ENCODE assay signal across 15 cellular contexts in genomic region chr4:16790508-16790907, GRCh38.
DNase-seq lines count a peak whose midpoint lies in the region; ATAC-seq, FAIRE-seq and TF ChIP-seq lines count a peak whose summit lies in the region.
"Had no signal": no experiment of that assay in that cellular context is flagged by ENCODE, and none has a peak within 500 bp of the region (broad histone marks: within the 10 kb centered on the region; RNA-seq: fewer than 3 reads in every experiment).

No MANE protein-coding gene starts in this region.

- no peak for FAIRE-seq in astrocyte (lab: Jason Lieb, UNC)
- FAIRE-seq: HTR-8/SVneo had no signal

- H3K4me3 Mint-ChIP-seq in H9 (no peak overlapping the region), astrocyte (ENCODE audit: unreplicated experiment) (no peak overlapping the region), endothelial cell (ENCODE audit: unreplicated experiment) (no peak overlapping the region)
- no peak overlapping the region for H3K4me3 Mint-ChIP-seq in stimulated activated memory B cell treated with anti-CD40 and anti-IgM and Interleukin-4, amounts not matched to agents 10 μg/mL and 1 μg/mL and 100 μg/mL, for 72 hours
- H3K4me3 Mint-ChIP-seq: CD4-positive, alpha-beta T cell had no signal

- peak overlapping the region; percentile 13 for H3K27ac ChIP-seq in H9 (ENCODE audit: insufficient read length, low read depth, low read length)
- H3K27ac ChIP-seq in IMR-90 (ENCODE audit: insufficient read depth, low read length) = no peak overlapping the region
- H3K27ac ChIP-seq in astrocyte (ENCODE audit: low read depth, low read length) = no peak overlapping the region
- H3K27ac ChIP-seq: BLaER1 treated with 17β-estradiol and CSF1 and Interleukin-3, amounts not matched to agents 10 nM and 100 nM had no signal

- H3K79me2 ChIP-seq in H9 (ENCODE audit: insufficient read depth, low read length) (no peaks in the 10 kb centered on the region), astrocyte (ENCODE audit: insufficient read depth, low read length) (no peaks in the 10 kb centered on the region)

- no peak overlapping the region for H4K91ac ChIP-seq in H9 (ENCODE audit: insufficient read length, low read depth, low read length)
- no peak overlapping the region for H4K91ac ChIP-seq in IMR-90 (ENCODE audit: insufficient read depth, low read depth, low read length)

- H2BK20ac ChIP-seq in H9 (ENCODE audit: low read depth, low read length, poor library complexity, severe bottlenecking) = no peak overlapping the region
- no peak overlapping the region; the same call in 1 of the 2 replicates for H2BK20ac ChIP-seq in IMR-90 (ENCODE audit: low read depth, low read length)

- TF ChIP-seq RAD21 in IMR-90 (IDR thresholded peaks at IDR 0.05; ENCODE audit: low read length) = no peak

- H2AK5ac ChIP-seq in H9 (ENCODE audit: insufficient read length, low read length) (no peak overlapping the region), IMR-90 (ENCODE audit: low read depth, low read length) (peak overlapping the region; percentile 22; the same call in 1 of the 2 replicates)

- H3K4me1 Mint-ChIP-seq in H9 = peaks cover 59 to 65% of the 10 kb centered on the region in 2 experiments
- peaks cover 5% of the 10 kb centered on the region for H3K4me1 Mint-ChIP-seq in astrocyte (ENCODE audit: low read depth, unreplicated experiment)
- H3K4me1 Mint-ChIP-seq in endothelial cell (ENCODE audit: unreplicated experiment) = peaks cover 59% of the 10 kb centered on the region
- no peaks in the 10 kb centered on the region for H3K4me1 Mint-ChIP-seq in stimulated activated memory B cell treated with anti-CD40 and anti-IgM and Interleukin-4, amounts not matched to agents 10 μg/mL and 1 μg/mL and 100 μg/mL, for 72 hours

- no peak for DNase-seq in H9
- DNase-seq in IMR-90 = no peak
- peak; percentile 14 for DNase-seq in astrocyte (ENCODE audit: low read depth)
- DNase-seq in endothelial cell (ENCODE audit: low spot score) = no peak
- DNase-seq in putamen (ENCODE audit: low spot score) = no peak
- DNase-seq in cerebellar nuclear complex (lab: John Stamatoyannopoulos, UW) = no peak
- DNase-seq: ACHN; Calu3; CD4-positive, alpha-beta T cell; DMS 273 treated with DMSO at 0.1 percent for 48 hours; H7 had no signal

- H3K36me3 Mint-ChIP-seq in H9 (ENCODE audit: insufficient read depth in 1 of 3, low read depth in 3 of 3) (no peaks in the 10 kb centered on the region), astrocyte (ENCODE audit: low read depth, unreplicated experiment) (peaks cover 2% of the 10 kb centered on the region), endothelial cell (ENCODE audit: low read depth, unreplicated experiment) (peaks cover 28% of the 10 kb centered on the region)
- H3K36me3 Mint-ChIP-seq in stimulated activated memory B cell treated with anti-CD40 and anti-IgM and Interleukin-4, amounts not matched to agents 10 μg/mL and 1 μg/mL and 100 μg/mL, for 72 hours = no peaks in the 10 kb centered on the region

- no peak overlapping the region for H3K14ac ChIP-seq in H9 (ENCODE audit: insufficient read depth, low read length)
- H3K14ac ChIP-seq in IMR-90 (replicated peaks; ENCODE audit: low read depth, low read length) = no peak overlapping the region

- POLR2A ChIA-PET in IMR-90 (lab: Charles Lee; ENCODE audit: unreplicated experiment) = no interaction called here

- H3K9me3 Mint-ChIP-seq in H9 (no peaks in the 10 kb centered on the region), astrocyte (ENCODE audit: unreplicated experiment) (no peaks in the 10 kb centered on the region), endothelial cell (ENCODE audit: unreplicated experiment) (no peaks in the 10 kb centered on the region)
- peaks cover 2% of the 10 kb centered on the region for H3K9me3 Mint-ChIP-seq in stimulated activated memory B cell treated with anti-CD40 and anti-IgM and Interleukin-4, amounts not matched to agents 10 μg/mL and 1 μg/mL and 100 μg/mL, for 72 hours
- H3K9me3 Mint-ChIP-seq: CD4-positive, alpha-beta T cell had no signal

- H3T11ph ChIP-seq in H9 (ENCODE audit: low read length) = no peak overlapping the region

- H3K4me2 ChIP-seq in H9 (ENCODE audit: insufficient read depth, insufficient read length, low read length) (no peak overlapping the region), IMR-90 (ENCODE audit: low read depth, low read length) (no peak overlapping the region), astrocyte (ENCODE audit: low read length) (no peak overlapping the region)
- H3K4me2 ChIP-seq: BLaER1 treated with 17β-estradiol and CSF1 and Interleukin-3, amounts not matched to agents 10 nM and 100 nM had no signal

- H3K27me3 Mint-ChIP-seq in H9 (ENCODE audit: low read depth) = no peaks in the 10 kb centered on the region
- H3K27me3 Mint-ChIP-seq in astrocyte (ENCODE audit: low read depth, unreplicated experiment) = no peaks in the 10 kb centered on the region
- H3K27me3 Mint-ChIP-seq in endothelial cell (ENCODE audit: unreplicated experiment) = peaks cover 3% of the 10 kb centered on the region
- H3K27me3 Mint-ChIP-seq in stimulated activated memory B cell treated with anti-CD40 and anti-IgM and Interleukin-4, amounts not matched to agents 10 μg/mL and 1 μg/mL and 100 μg/mL, for 72 hours = no peaks in the 10 kb centered on the region
- H3K27me3 Mint-ChIP-seq: CD4-positive, alpha-beta T cell had no signal

- in situ Hi-C loops in IMR-90 (cut with MboI; ENCODE audit: low sequenced_read_pairs) = loop anchor here (25.0 kb wide), 2 partner anchors 503 to 672 kb away; no protein-coding TSS in a partner anchor

- no peak overlapping the region for H2BK12ac ChIP-seq in H9 (ENCODE audit: insufficient read length, low read depth, low read length)

- H2AFZ ChIP-seq in H9 (ENCODE audit: low read length) = no peak overlapping the region
- no peak overlapping the region for H2AFZ ChIP-seq in IMR-90 (replicated peaks; ENCODE audit: low read length, poor library complexity)
- no peak overlapping the region for H2AFZ ChIP-seq in astrocyte (ENCODE audit: low read depth, low read length)

- H3K18ac ChIP-seq in H9 (ENCODE audit: insufficient read length, low read depth, low read length) (no peak overlapping the region), IMR-90 (ENCODE audit: low read depth, low read length) (no peak overlapping the region)

- H3K79me1 ChIP-seq in H9 (ENCODE audit: insufficient read depth, low read depth, low read length, poor library complexity, severe bottlenecking) = no peaks in the 10 kb centered on the region
- H3K79me1 ChIP-seq in IMR-90 (ENCODE audit: low read depth in 1 of 2, low read length in 2 of 2) = peaks cover 0 to 24% of the 10 kb centered on the region in 2 experiments; a peak in 2 of 4 replicates

- H3K9ac ChIP-seq in H9 (ENCODE audit: extremely low read depth, insufficient read length, low read length) (no peak overlapping the region), IMR-90 (ENCODE audit: low read depth, low read length) (no peak overlapping the region), astrocyte (ENCODE audit: low read length) (no peak overlapping the region)
- H3K9ac ChIP-seq: BLaER1 treated with 17β-estradiol and CSF1 and Interleukin-3, amounts not matched to agents 10 nM and 100 nM had no signal

- H3K9me3 ChIP-seq in H9 (ENCODE audit: control insufficient read depth, low read depth, low read length) = no peaks in the 10 kb centered on the region
- no peaks in the 10 kb centered on the region for H3K9me3 ChIP-seq in IMR-90 (ENCODE audit: control insufficient read depth, insufficient read depth, low read length)
- H3K9me3 ChIP-seq in astrocyte (ENCODE audit: insufficient read depth, low read depth, low read length) = no peaks in the 10 kb centered on the region
- H3K9me3 ChIP-seq: BLaER1 treated with 17β-estradiol and CSF1 and Interleukin-3, amounts not matched to agents 10 nM and 100 nM had no signal

- H3K27ac Mint-ChIP-seq in H9 (0 out of 7 replicates have a peak overlapping the region, but pooled peaks of 1 of the 3 experiments have one; percentile 46), astrocyte (ENCODE audit: unreplicated experiment) (no peak overlapping the region), endothelial cell (ENCODE audit: unreplicated experiment) (peak overlapping the region; percentile 46)
- no peak overlapping the region for H3K27ac Mint-ChIP-seq in stimulated activated memory B cell treated with anti-CD40 and anti-IgM and Interleukin-4, amounts not matched to agents 10 μg/mL and 1 μg/mL and 100 μg/mL, for 72 hours
- H3K27ac Mint-ChIP-seq: CD4-positive, alpha-beta T cell had no signal

- H3K27me3 ChIP-seq in H9 (ENCODE audit: insufficient read depth, low read length) = no peaks in the 10 kb centered on the region
- H3K27me3 ChIP-seq in IMR-90 (ENCODE audit: control insufficient read depth, insufficient read depth, low read length) = no peaks in the 10 kb centered on the region
- H3K27me3 ChIP-seq in astrocyte (ENCODE audit: insufficient read depth, low read length) = no peaks in the 10 kb centered on the region
- H3K27me3 ChIP-seq: BLaER1 treated with 17β-estradiol and CSF1 and Interleukin-3, amounts not matched to agents 10 nM and 100 nM had no signal

- H3K4me3 ChIP-seq in IMR-90 (ENCODE audit: insufficient read depth, low read depth, low read length) (no peak overlapping the region), astrocyte (ENCODE audit: insufficient read depth, low read depth, low read length) (no peak overlapping the region)
- H3K4me3 ChIP-seq: BLaER1 treated with 17β-estradiol and CSF1 and Interleukin-3, amounts not matched to agents 10 nM and 100 nM had no signal

- CTCF ChIA-PET in IMR-90 (lab: Yijun Ruan, JAX) = no interaction called here

- H3K23me2 ChIP-seq in H9 (ENCODE audit: insufficient read length, low read depth, low read length, poor library complexity, severe bottlenecking) = no peaks in the 10 kb centered on the region

- H3K36me3 ChIP-seq in IMR-90 (ENCODE audit: control insufficient read depth, insufficient read depth, low read length) = no peaks in the 10 kb centered on the region
- no peaks in the 10 kb centered on the region for H3K36me3 ChIP-seq in astrocyte (ENCODE audit: insufficient read depth, low read length)
- H3K36me3 ChIP-seq: BLaER1 treated with 17β-estradiol and CSF1 and Interleukin-3, amounts not matched to agents 10 nM and 100 nM had no signal

- H4K5ac ChIP-seq in H9 (ENCODE audit: insufficient read length, low read depth, low read length) (no peak overlapping the region), IMR-90 (ENCODE audit: low read depth, low read length) (no peak overlapping the region)

- ATAC-seq in IMR-90 (ENCODE audit: low read depth) = no peak
- no peak for ATAC-seq in stimulated activated memory B cell treated with anti-CD40 and anti-IgM and Interleukin-4, amounts not matched to agents 10 μg/mL and 1 μg/mL and 100 μg/mL, for 72 hours
- ATAC-seq in HG02571 (IDR thresholded peaks at IDR 0.05; ENCODE audit: unreplicated experiment) = no peak

- no CpG with 5 or more reads among the region's 8 CpGs for WGBS in H9 (ENCODE audit: extremely low coverage, insufficient read length, low lambda C conversion rate)
- WGBS in IMR-90 (ENCODE audit: extremely low coverage in 2 of 2, insufficient read length in 1 of 2), 2 experiments = 100% methylated on average over 1 of the region's 8 CpGs; no CpG with 5 or more reads in 1 of the 2 experiments

- H3K9me1 ChIP-seq in IMR-90 (ENCODE audit: insufficient read depth, low read length) = peaks cover 7% of the 10 kb centered on the region

- H4K8ac ChIP-seq in H9 (replicated peaks; ENCODE audit: insufficient read length, low read depth, low read length) (no peak overlapping the region), IMR-90 (ENCODE audit: low read depth in 2 of 2, low read length in 2 of 2) (no peak overlapping the region)

- H3K23ac ChIP-seq in H9 (ENCODE audit: insufficient read length, low read depth, low read length) = no peak overlapping the region
- no peak overlapping the region for H3K23ac ChIP-seq in IMR-90 (ENCODE audit: low read depth, low read length)

- H2AK9ac ChIP-seq in IMR-90 (replicated peaks; ENCODE audit: low read depth, low read length, poor library complexity) = no peak overlapping the region

- no TSS peak for BruUV-seq in IMR-90 (replicated peaks; lab: Mats Ljungman, UMichigan)

- no peak overlapping the region for H2BK5ac ChIP-seq in H9 (ENCODE audit: insufficient read length, low read length)
- no peak overlapping the region for H2BK5ac ChIP-seq in IMR-90 (ENCODE audit: low read depth, low read length, poor library complexity, severe bottlenecking)

- H3K4ac ChIP-seq in H9 (ENCODE audit: low read depth, low read length) (no peak overlapping the region), IMR-90 (ENCODE audit: low read depth, low read length) (no peak overlapping the region)

- TF ChIP-seq CTCF in H9 (conservative IDR thresholded peaks at IDR 0.05) (no peak), IMR-90 (conservative IDR thresholded peaks at IDR 0.05; ENCODE audit: low read depth, low read length) (no peak), astrocyte (IDR thresholded peaks at IDR 0.05; ENCODE audit: insufficient read depth, low read depth, low read length) (no peak), endothelial cell (IDR thresholded peaks at IDR 0.05; ENCODE audit: unreplicated experiment) (no peak)

- no peaks in the 10 kb centered on the region for H4K20me1 ChIP-seq in H9 (ENCODE audit: control insufficient read depth, insufficient read depth, insufficient read length)
- H4K20me1 ChIP-seq in IMR-90 (ENCODE audit: insufficient read depth, low read length) = no peaks in the 10 kb centered on the region
- H4K20me1 ChIP-seq in astrocyte (ENCODE audit: insufficient read depth, low read length) = no peaks in the 10 kb centered on the region
- H4K20me1 ChIP-seq: BLaER1 treated with 17β-estradiol and CSF1 and Interleukin-3, amounts not matched to agents 10 nM and 100 nM had no signal

- H3K4me1 ChIP-seq in H9 (ENCODE audit: insufficient read depth, low read length) (peaks cover 17% of the 10 kb centered on the region), IMR-90 (ENCODE audit: control insufficient read depth, insufficient read depth, low read length) (peaks cover 3% of the 10 kb centered on the region), astrocyte (ENCODE audit: insufficient read depth, low read length) (peaks cover 6% of the 10 kb centered on the region)
- H3K4me1 ChIP-seq: BLaER1 treated with 17β-estradiol and CSF1 and Interleukin-3, amounts not matched to agents 10 nM and 100 nM had no signal

- no peak overlapping the region for H2BK15ac ChIP-seq in H9 (ENCODE audit: low read depth, low read length)
- 0 out of 3 replicates have a peak overlapping the region, but pooled peaks have one; percentile 36 for H2BK15ac ChIP-seq in IMR-90 (ENCODE audit: low read depth, low read length)

- dilution Hi-C loops in IMR-90 (cut with HindIII; ENCODE audit: low sequenced_read_pairs, unreplicated experiment) = no loop called here

- H2BK120ac ChIP-seq in H9 (ENCODE audit: low read depth, low read length, poor library complexity, severe bottlenecking) (no peak overlapping the region), IMR-90 (ENCODE audit: low read depth, low read length) (no peak overlapping the region)

- H3K56ac ChIP-seq in H9 (ENCODE audit: insufficient read length, low read depth, low read length) = no peak overlapping the region
- no peak overlapping the region for H3K56ac ChIP-seq in IMR-90 (ENCODE audit: extremely low read depth, insufficient read depth, low read length)

- intact Hi-C loops in IMR-90 (cut with micrococcal nuclease) = loop anchor here (10.0 kb wide), 1 partner anchor 506 kb away; no protein-coding TSS in a partner anchor

- TF ChIP-seq POLR2A in IMR-90 (IDR thresholded peaks at IDR 0.05; ENCODE audit: low read depth, low read length) = no peak
